8 cellular contexts compared by ENCODE assay signal in genomic region chr15:72319985-72320671, GRCh38. TPM values are rescaled to one million over a fixed set of nuclear protein-coding genes. Genes with fewer than 3 reads are reported as not detected.
DNase-seq lines count a peak whose midpoint lies in the region; ATAC-seq and TF ChIP-seq lines count a peak whose summit lies in the region.

Gene CELF6, minus strand, starts transcription at chr15:72320157. Its CDS starts 283 bp downstream, at chr15:72319874.

- no peaks in the 10 kb centered on the region for H3K9me3 ChIP-seq in Caco-2
- H3K9me3 ChIP-seq in ascending aorta: no peaks in the 10 kb centered on the region
- no peaks in the 10 kb centered on the region for H3K9me3 ChIP-seq in right cardiac atrium (ENCODE audit: control insufficient read depth, low read length)

- H3K27me3 Mint-ChIP-seq in Caco-2 (ENCODE audit: insufficient read depth, unreplicated experiment): peaks cover 20% of the 10 kb centered on the region

- DNase-seq in Caco-2 (peak; percentile 90 to 92), H7 (peak; percentile 99), NCI-H1417 treated with DMSO at 0.1 percent for 48 hours (lab: John Stamatoyannopoulos, UW) (peak; percentile 83), T-helper 9 cell (peak; percentile 71), ascending aorta (ENCODE audit: low spot score in 2 of 2) (peak; percentile 55 to 83), right cardiac atrium (peak; percentile 85 to 91 (median 91)), putamen (ENCODE audit: low spot score) (peak; percentile 62)

- peaks cover 14% of the 10 kb centered on the region for H3K4me1 Mint-ChIP-seq in Caco-2 (ENCODE audit: low read depth, unreplicated experiment)

- POLR2A ChIA-PET in Caco-2 (lab: Charles Lee): no interaction called here

- no peak for TF ChIP-seq CTCF in Caco-2 (IDR thresholded peaks at IDR 0.05; ENCODE audit: insufficient read depth in 1 of 2, low read depth in 1 of 2, low read length in 1 of 2, severe bottlenecking in 1 of 2, unreplicated experiment in 1 of 2)
- no peak for TF ChIP-seq CTCF in ascending aorta (IDR thresholded peaks at IDR 0.05)

- ATAC-seq in right cardiac atrium: peak; percentile 80 to 88

- BruUV-seq in Caco-2 (replicated peaks; lab: Mats Ljungman, UMichigan): no TSS peak

- peaks cover 15% of the 10 kb centered on the region for H3K9me3 Mint-ChIP-seq in Caco-2 (ENCODE audit: unreplicated experiment)

- CTCF ChIA-PET in Caco-2 (lab: Charles Lee): no interaction called here

- WGBS in right cardiac atrium: under 1% methylated on average over 58 of the region's 58 CpGs
- under 1% methylated on average over 58 of the region's 58 CpGs for WGBS in urinary bladder

- intact Hi-C loops in Caco-2 (cut with micrococcal nuclease; ENCODE audit: unreplicated experiment): loop anchor here (10.0 kb wide), 2 partner anchors 215 to 355 kb away; no protein-coding TSS in a partner anchor
- intact Hi-C loops in ascending aorta (cut with DNase I): no loop called here
- intact Hi-C loops in right cardiac atrium (cut with DNase I): no loop called here

- no peak within 1 kb of the TSS for H3K27ac ChIP-seq in ascending aorta
- H3K27ac ChIP-seq in right cardiac atrium (ENCODE audit: low read length): no peak within 1 kb of the TSS
- no peak within 1 kb of the TSS for H3K27ac ChIP-seq in urinary bladder (ENCODE audit: low read depth)

- peak within 1 kb of the TSS; percentile 42 for H3K27ac Mint-ChIP-seq in Caco-2 (ENCODE audit: unreplicated experiment)

- H3K36me3 ChIP-seq in Caco-2 (ENCODE audit: control insufficient read depth, insufficient read depth, low read length) (no peaks in the 10 kb centered on the region), H7 (replicated peaks; ENCODE audit: control insufficient read depth, insufficient read depth, low read length) (no peaks in the 10 kb centered on the region), ascending aorta (no peaks in the 10 kb centered on the region), urinary bladder (ENCODE audit: insufficient read depth) (no peaks in the 10 kb centered on the region)

- peak within 1 kb of the TSS; percentile 76 for H3K4me3 ChIP-seq in Caco-2 (ENCODE audit: low read depth, low read length)
- peak within 1 kb of the TSS; percentile 47 for H3K4me3 ChIP-seq in H7 (ENCODE audit: insufficient read depth, low read depth, low read length)
- H3K4me3 ChIP-seq in ascending aorta: peak within 1 kb of the TSS; percentile 55 to 65
- H3K4me3 ChIP-seq in right cardiac atrium (ENCODE audit: low read length): peak within 1 kb of the TSS; percentile 80
- peak within 1 kb of the TSS; percentile 43 for H3K4me3 ChIP-seq in urinary bladder (ENCODE audit: low read depth, low read length)

- H3K4me3 Mint-ChIP-seq in Caco-2 (ENCODE audit: unreplicated experiment): peak within 1 kb of the TSS; percentile 80

- H3K27me3 ChIP-seq in Caco-2 (replicated peaks; ENCODE audit: control insufficient read depth, insufficient read depth, low read length) (no peaks in the 10 kb centered on the region), H7 (ENCODE audit: control insufficient read depth, insufficient read depth, low read length) (peaks cover 37% of the 10 kb centered on the region), ascending aorta (no peaks in the 10 kb centered on the region), right cardiac atrium (ENCODE audit: control insufficient read depth, insufficient read depth) (no peaks in the 10 kb centered on the region)

- peaks cover 7% of the 10 kb centered on the region for H3K36me3 Mint-ChIP-seq in Caco-2 (ENCODE audit: insufficient read depth, unreplicated experiment)

- peaks cover 4% of the 10 kb centered on the region; the same call in 1 of the 2 replicates for H3K4me1 ChIP-seq in Caco-2
- H3K4me1 ChIP-seq in ascending aorta: peaks cover 0 to 5% of the 10 kb centered on the region in 2 donors
- H3K4me1 ChIP-seq in right cardiac atrium (ENCODE audit: control insufficient read depth, insufficient read depth, low read length): peaks cover 7% of the 10 kb centered on the region
- H3K4me1 ChIP-seq in urinary bladder (ENCODE audit: insufficient read depth): no peaks in the 10 kb centered on the region

RNA-seq across cellular contexts. Expression of gene CELF6, which starts in this region (rescaled TPM):
- total RNA-seq in Caco-2 (2022) (not detected in 2 replicates), ascending aorta (not detected), right cardiac atrium (1 to 10 TPM in 3 of 4 donors, under 1 TPM in 1; 0.42 to 2.2 (median 1.4) TPM), urinary bladder (1.5 TPM)
- 0.21 TPM in 1 of 2 replicates, not detected in the other for total RNA-seq in H7 (2014; rRNA removed; shearing (Covaris generic))
- polyA plus RNA-seq in right cardiac atrium (1.5 TPM), urinary bladder (3.0 TPM)

Comparison
In these comparisons a context has a peak if more than half of its experiments do, and no peak if none do; other contexts are left out.
1. Peak in DNase-seq and H3K4me3 ChIP-seq in Caco-2; RNA of the gene not detected or under 1 TPM.
2. Peak in DNase-seq and H3K4me3 ChIP-seq in H7; RNA of the gene not detected or under 1 TPM.
3. Peak in DNase-seq and H3K4me3 ChIP-seq in ascending aorta; RNA of the gene not detected or under 1 TPM.